8 cellular contexts compared by ENCODE assay signal in the genomic region with DNA sequence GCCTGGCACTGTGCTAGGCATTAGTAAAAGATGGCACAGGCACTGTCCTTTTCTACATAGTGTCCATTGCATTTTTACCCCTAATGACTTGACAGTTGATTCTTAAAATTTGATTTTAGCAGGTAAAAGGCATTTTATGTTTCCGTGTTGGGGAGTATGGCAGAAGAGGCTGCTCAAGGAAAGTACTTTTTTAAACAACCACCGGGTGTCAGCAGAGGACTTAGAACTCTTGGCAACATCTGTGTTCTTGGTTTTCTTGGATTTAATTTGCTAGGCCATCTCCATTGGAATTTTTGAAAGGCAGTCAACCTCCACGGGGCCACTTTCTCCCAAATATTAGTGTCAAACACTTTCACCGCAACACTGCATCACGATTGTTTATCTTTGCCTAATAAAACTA.
DNase-seq lines count a peak whose midpoint lies in the region; ATAC-seq and TF ChIP-seq lines count a peak whose summit lies in the region.

No MANE protein-coding gene starts in this region.

- POLR2A ChIA-PET in HEK293 (lab: Yijun Ruan, JAX), result no interaction called here
- POLR2A ChIA-PET in PC-3 (lab: Charles Lee; ENCODE audit: unreplicated experiment), result no interaction called here

- ATAC-seq in PC-3 (peak; percentile 48; the same call in 1 of the 2 replicates), GM18909 (IDR thresholded peaks at IDR 0.05; ENCODE audit: poor library complexity, unreplicated experiment) (no peak), HG02798 (IDR thresholded peaks at IDR 0.05; ENCODE audit: poor library complexity, unreplicated experiment) (no peak)

- H3K4me3 ChIP-seq in HEK293 (ENCODE audit: low read depth, low read length) (no peak overlapping the region), PC-3 (ENCODE audit: low read length) (no peak overlapping the region), testis (no peak overlapping the region)

- H3K36me3 ChIP-seq in HEK293 (ENCODE audit: control insufficient read depth in 2 of 2, insufficient read depth in 1 of 2, low read length in 2 of 2) (no peaks in the 10 kb centered on the region), PC-3 (ENCODE audit: low read depth, low read length) (no peaks in the 10 kb centered on the region), testis (ENCODE audit: low read depth, missing control alignments) (no peaks in the 10 kb centered on the region)

- peaks cover 5% of the 10 kb centered on the region; the same call in 1 of the 2 replicates for H3K27me3 ChIP-seq in PC-3 (ENCODE audit: low read length)
- no peaks in the 10 kb centered on the region for H3K27me3 ChIP-seq in testis

- no TSS peak for BruUV-seq in PC-3 (replicated peaks; lab: Mats Ljungman, UMichigan)

- H3K27ac ChIP-seq in HEK293 (ENCODE audit: extremely low read depth, low read depth, low read length) (no peak overlapping the region), PC-3 (ENCODE audit: low read length) (no peak overlapping the region), testis (no peak overlapping the region)

- no peak overlapping the region for H3K4me2 ChIP-seq in PC-3 (ENCODE audit: low read length)

- no peak overlapping the region for H2AFZ ChIP-seq in PC-3 (ENCODE audit: low read length)

- H3K79me2 ChIP-seq in PC-3 (ENCODE audit: low read length), result no peaks in the 10 kb centered on the region

- no peaks in the 10 kb centered on the region for H3F3A ChIP-seq in PC-3 (ENCODE audit: low read length, unreplicated experiment)

- no peaks in the 10 kb centered on the region for H4K20me1 ChIP-seq in PC-3 (ENCODE audit: low read length)

- peak; percentile 73 for DNase-seq in DMS 273 (lab: John Stamatoyannopoulos, UW; ENCODE audit: unreplicated experiment)
- DNase-seq in PC-3, result peak; percentile 56
- DNase-seq in fibroblast of the conjunctiva (ENCODE audit: low read depth), result peak; percentile 33
- peak; percentile 17 for DNase-seq in testis
- no peak for DNase-seq in NK-92 (lab: John Stamatoyannopoulos, UW; ENCODE audit: unreplicated experiment)

- CTCF ChIA-PET in HEK293 (lab: Yijun Ruan, JAX), result interaction anchor here (0.6 to 2.7 kb wide), 15 partner anchors 10 to 485 kb away, joined by 3 to 12 read pairs (median 3); no protein-coding TSS in a partner anchor
- CTCF ChIA-PET in PC-3 (lab: Charles Lee), result no interaction called here

- no peaks in the 10 kb centered on the region for H3K9me3 ChIP-seq in HEK293 (ENCODE audit: control insufficient read depth, insufficient read depth, low read depth, low read length)
- no peaks in the 10 kb centered on the region for H3K9me3 ChIP-seq in PC-3 (ENCODE audit: low read length)
- H3K9me3 ChIP-seq in testis, result no peaks in the 10 kb centered on the region

- 19 to 24% methylated on average over 5 of the region's 5 CpGs for WGBS in testis, 2 donors

- intact Hi-C loops in PC-3 (cut with micrococcal nuclease), result no loop called here
- intact Hi-C loops in testis (cut with DNase I; ENCODE audit: low total_unique reads), result no loop called here

- no peak for TF ChIP-seq CTCF in HEK293 (tag by site-specific recombination; IDR thresholded peaks at IDR 0.05)
- peak; percentile 60 for TF ChIP-seq CTCF in PC-3 (conservative IDR thresholded peaks at IDR 0.05; ENCODE audit: low read depth, low read length)
- TF ChIP-seq CTCF in testis (IDR thresholded peaks at IDR 0.05), result peak in 1 of 3 experiments; percentile 37

- H3K9me2 ChIP-seq in PC-3 (replicated peaks; ENCODE audit: low read length), result no peaks in the 10 kb centered on the region

- H3K4me1 ChIP-seq in HEK293 (ENCODE audit: control insufficient read depth, insufficient read depth, low read length) (no peaks in the 10 kb centered on the region), PC-3 (ENCODE audit: insufficient read depth, low read length) (no peaks in the 10 kb centered on the region), testis (no peaks in the 10 kb centered on the region)

- no peak for TF ChIP-seq POLR2A in testis (IDR thresholded peaks at IDR 0.05)

- no peak overlapping the region for H3K9ac ChIP-seq in PC-3 (ENCODE audit: low read length)

TF ChIP-seq in HEK293, 187 proteins besides CTCF, POLR2A, EP300 and RAD21:
- TF ChIP-seq ZNF654 (tag by site-specific recombination; IDR thresholded peaks at IDR 0.05; ENCODE audit: low read depth) (peak; percentile 54), ZNF391 (tag by site-specific recombination; IDR thresholded peaks at IDR 0.05; ENCODE audit: borderline replicate concordance, low read depth) (no peak)
